7 cellular contexts compared by ENCODE assay signal in genomic region chr2:64652231-64653173, GRCh38. TPM values are rescaled to one million over a fixed set of nuclear protein-coding genes. Genes with fewer than 3 reads are reported as not detected.
A peak's percentile ranks its signal among the peaks of the same experiment; 100 is the strongest.
DNase-seq lines count a peak whose midpoint lies in the region; ATAC-seq and TF ChIP-seq lines count a peak whose summit lies in the region.

No MANE protein-coding gene starts in this region.

- H2AFZ ChIP-seq in MM.1S (ENCODE audit: low read length), result no peak overlapping the region
- H2AFZ ChIP-seq in neuronal stem cell (ENCODE audit: low read length), result peak overlapping the region; percentile 92

- H3K27me3 ChIP-seq in GM06990 (replicated peaks; ENCODE audit: control insufficient read depth, insufficient read depth, low read length) (no peaks in the 10 kb centered on the region), MM.1S (replicated peaks; ENCODE audit: insufficient read depth, low read length) (no peaks in the 10 kb centered on the region), neuronal stem cell (ENCODE audit: control insufficient read depth in 3 of 3, insufficient read depth in 3 of 3, low read depth in 1 of 3, low read length in 3 of 3) (no peaks in the 10 kb centered on the region)

- no peak overlapping the region for H3K18ac ChIP-seq in neuronal stem cell (ENCODE audit: low read length)

- no peak overlapping the region for H2AK5ac ChIP-seq in neuronal stem cell (ENCODE audit: low read depth, low read length)

- H2BK15ac ChIP-seq in neuronal stem cell (ENCODE audit: low read length), result no peak overlapping the region

- H3K9me3 ChIP-seq in MM.1S (replicated peaks; ENCODE audit: insufficient read depth, low read length) (no peaks in the 10 kb centered on the region), neuronal stem cell (replicated peaks in 1 of 2; ENCODE audit: control insufficient read depth in 2 of 2, insufficient read depth in 1 of 2, low read depth in 1 of 2, low read length in 2 of 2) (no peaks in the 10 kb centered on the region)

- no peak for ATAC-seq in WTC11

- H3K27me3 Mint-ChIP-seq in WTC11 (ENCODE audit: low read depth), result peaks cover 35% of the 10 kb centered on the region

- no peak overlapping the region for H4K8ac ChIP-seq in neuronal stem cell (ENCODE audit: low read depth, low read length)

- H3K4me1 ChIP-seq in MM.1S (ENCODE audit: low read length) (peaks cover 38% of the 10 kb centered on the region), neuronal stem cell (ENCODE audit: control insufficient read depth in 2 of 2, insufficient read depth in 1 of 2, low read depth in 1 of 2, low read length in 2 of 2) (peaks cover 18 to 47% of the 10 kb centered on the region in 2 donors)

- H3K4me3 ChIP-seq in GM06990 (replicated peaks; ENCODE audit: low read depth, low read length) (peak overlapping the region; percentile 96), MM.1S (ENCODE audit: low read length) (peak overlapping the region; percentile 95), fibroblast of pulmonary artery (replicated peaks; ENCODE audit: low read depth, low read length) (peak overlapping the region; percentile 81), neuronal stem cell (ENCODE audit: low read length in 2 of 2) (peak overlapping the region; percentile 69 to 87)

- peak overlapping the region; percentile 73 for H3K27ac Mint-ChIP-seq in WTC11

- peaks cover 31% of the 10 kb centered on the region for H4K20me1 ChIP-seq in MM.1S (ENCODE audit: insufficient read depth, low read length)

- H2BK120ac ChIP-seq in neuronal stem cell (ENCODE audit: low read depth, low read length), result no peak overlapping the region

- TF ChIP-seq CTCF in GM06990 (IDR thresholded peaks at IDR 0.05; ENCODE audit: insufficient read depth, low read length, poor library complexity, severe bottlenecking) (no peak), MM.1S (IDR thresholded peaks at IDR 0.05; ENCODE audit: low read length) (no peak), WTC11 (IDR thresholded peaks at IDR 0.05) (no peak), fibroblast of pulmonary artery (IDR thresholded peaks at IDR 0.05; ENCODE audit: low read length, missing control alignments) (no peak)

- CTCF ChIA-PET in WTC11 (lab: Charles Lee), result interaction anchor here (0.9 to 4.1 kb wide), 16 partner anchors 8 to 270 kb away, joined by 3 to 51 read pairs (median 4); no protein-coding TSS in a partner anchor
- CTCF ChIA-PET in HEK293T (lab: Yijun Ruan, JAX), result interaction anchor here (0.7 to 1.4 kb wide), 3 partner anchors 90 to 179 kb away, joined by 3 to 5 read pairs (median 3); no protein-coding TSS in a partner anchor

- H3K9ac ChIP-seq in MM.1S (ENCODE audit: low read length), result peak overlapping the region; percentile 91
- no peak overlapping the region for H3K9ac ChIP-seq in neuronal stem cell (ENCODE audit: low read depth, low read length, poor library complexity)

- H2BK12ac ChIP-seq in neuronal stem cell (ENCODE audit: low read length), result no peak overlapping the region

- no peaks in the 10 kb centered on the region for H3K79me1 ChIP-seq in neuronal stem cell (ENCODE audit: low read depth, low read length)

- peaks cover 40% of the 10 kb centered on the region for H3F3A ChIP-seq in MM.1S (ENCODE audit: insufficient read depth, low read length)

- H4K91ac ChIP-seq in neuronal stem cell (ENCODE audit: low read depth, low read length, poor library complexity), result no peak overlapping the region

- no peaks in the 10 kb centered on the region for H3K9me2 ChIP-seq in MM.1S (replicated peaks; ENCODE audit: insufficient read depth, low read length)

- H3K4me1 Mint-ChIP-seq in WTC11, result peaks cover 52% of the 10 kb centered on the region

- no peak overlapping the region for H3K14ac ChIP-seq in neuronal stem cell (ENCODE audit: low read length)

- no peaks in the 10 kb centered on the region for H3K36me3 Mint-ChIP-seq in WTC11

- H3K4me2 ChIP-seq in MM.1S (ENCODE audit: low read depth, low read length) (peak overlapping the region; percentile 97), neuronal stem cell (ENCODE audit: insufficient read depth, low read length, poor library complexity, severe bottlenecking) (peak overlapping the region; percentile 83)

- H3K27ac ChIP-seq in MM.1S (ENCODE audit: low read length) (peak overlapping the region; percentile 94; the same call in 1 of the 2 replicates), neuronal stem cell (replicated peaks; ENCODE audit: low read length) (peak overlapping the region; percentile 98)

- no peak overlapping the region for H3K23ac ChIP-seq in neuronal stem cell (ENCODE audit: low read depth, low read length, poor library complexity)

- no peak for DNase-seq in GM06990 (ENCODE audit: extremely low read depth, insufficient read length)
- peak; percentile 48 for DNase-seq in MM.1S
- peak; percentile 45 for DNase-seq in WTC11 (ENCODE audit: low spot score)
- peak; percentile 69 for DNase-seq in fibroblast of pulmonary artery (ENCODE audit: low read depth)
- no peak for DNase-seq in neuronal stem cell (ENCODE audit: low spot score)
- no peak for DNase-seq in HEK293T (ENCODE audit: extremely low spot score)
- no peak for DNase-seq in cerebellum (ENCODE audit: low spot score)

- peak overlapping the region; percentile 96 for H2BK5ac ChIP-seq in neuronal stem cell (ENCODE audit: low read length)

- WGBS in neuronal stem cell (ENCODE audit: extremely low coverage in 2 of 2, insufficient read length in 2 of 2, insufficient replicate concordance in 1 of 2), 2 donors, result no CpG with 5 or more reads among the region's 21 CpGs

- no peak overlapping the region for H3K4ac ChIP-seq in neuronal stem cell (ENCODE audit: low read length)

- POLR2A ChIA-PET in WTC11 (lab: Charles Lee), result interaction anchor here (0.9 to 3.0 kb wide), 5 partner anchors 8 to 212 kb away, joined by 3 to 27 read pairs (median 12); no protein-coding TSS in a partner anchor
- POLR2A ChIA-PET in HEK293T (lab: Yijun Ruan, JAX), result interaction anchor here (0.8 to 6.3 kb wide), 23 partner anchors 8 to 212 kb away, joined by 3 to 59 read pairs (median 5); no protein-coding TSS in a partner anchor

- peaks cover 60% of the 10 kb centered on the region for H3K79me2 ChIP-seq in MM.1S (ENCODE audit: low read length)

- H3K9me3 Mint-ChIP-seq in WTC11, result no peaks in the 10 kb centered on the region

- H3K4me3 Mint-ChIP-seq in WTC11, result peak overlapping the region; percentile 78

- no peaks in the 10 kb centered on the region for H3K36me3 ChIP-seq in GM06990 (ENCODE audit: control insufficient read depth, insufficient read depth, low read length)
- no peaks in the 10 kb centered on the region for H3K36me3 ChIP-seq in MM.1S (replicated peaks; ENCODE audit: insufficient read depth, low read length)
- H3K36me3 ChIP-seq in neuronal stem cell (replicated peaks in 1 of 2; ENCODE audit: control insufficient read depth in 2 of 2, insufficient read depth in 2 of 2, low read length in 2 of 2), result no peaks in the 10 kb centered on the region

TF ChIP-seq in WTC11, 78 proteins besides CTCF, POLR2A, EP300 and RAD21 (continues in another document):
- TF ChIP-seq ERG (CRISPR knock-in tag; IDR thresholded peaks at IDR 0.05), result no peak
- no peak for TF ChIP-seq ELF4 (CRISPR knock-in tag; IDR thresholded peaks at IDR 0.05; ENCODE audit: low read depth)
- TF ChIP-seq NFATC4 (CRISPR knock-in tag; IDR thresholded peaks at IDR 0.05), result no peak
- TF ChIP-seq TP53 (CRISPR knock-in tag; IDR thresholded peaks at IDR 0.05), result no peak
- TF ChIP-seq NR2C2 (CRISPR knock-in tag; IDR thresholded peaks at IDR 0.05), result no peak
- TF ChIP-seq MYBL2 (CRISPR knock-in tag; IDR thresholded peaks at IDR 0.05), result no peak
- TF ChIP-seq ZNF671 (CRISPR knock-in tag; IDR thresholded peaks at IDR 0.05), result no peak
- no peak for TF ChIP-seq RORB (CRISPR knock-in tag; IDR thresholded peaks at IDR 0.05)
- no peak for TF ChIP-seq FOXP1 (CRISPR knock-in tag; IDR thresholded peaks at IDR 0.05; ENCODE audit: borderline replicate concordance)

TF ChIP-seq in HEK293T, 16 proteins besides CTCF, POLR2A, EP300 and RAD21:
- no peak for TF ChIP-seq FOXK2 (IDR thresholded peaks at IDR 0.05)
- TF ChIP-seq FOXA1 (IDR thresholded peaks at IDR 0.05), result no peak
- no peak for TF ChIP-seq ARNT (IDR thresholded peaks at IDR 0.05)
- no peak for TF ChIP-seq PKNOX1 (IDR thresholded peaks at IDR 0.05)
- no peak for TF ChIP-seq ZNF384 (IDR thresholded peaks at IDR 0.05)

RNA-seq across cellular contexts. Expression of gene SERTAD2, which starts 1.2 kb away (rescaled TPM):
- total RNA-seq in WTC11 (2021) (7.9 to 8.0 TPM (median 7.9 TPM) in 3 replicates), cerebellum (5.8 TPM)
- polyA plus RNA-seq in neuronal stem cell (2013, experiment 1 of 2), result 20.0 TPM
- polyA plus RNA-seq in neuronal stem cell (2013, experiment 2 of 2), result 19.5 TPM

Comparison
In these comparisons a context has a peak if more than half of its experiments do, and no peak if none do; other contexts are left out.
1. DNase-seq: peak in MM.1S (single experiment), WTC11 (single experiment) and fibroblast of pulmonary artery (single experiment); none in GM06990 (single experiment), neuronal stem cell (single experiment), HEK293T (single experiment) and cerebellum (single experiment).
2. Peak in every context shown above with its lines, with median percentiles within 50 percentile points of each other: H3K4me3 ChIP-seq.